ENCODE assay signal across 1 cellular context in genomic region chr2:215713393-215713792, GRCh38.
TF ChIP-seq lines count a peak whose summit lies in the region.

No MANE protein-coding gene starts in this region.

TF ChIP-seq in GM23338, 12 proteins besides CTCF, POLR2A, EP300 and RAD21 (continued from another document):
- TF ChIP-seq, protein P1, sequence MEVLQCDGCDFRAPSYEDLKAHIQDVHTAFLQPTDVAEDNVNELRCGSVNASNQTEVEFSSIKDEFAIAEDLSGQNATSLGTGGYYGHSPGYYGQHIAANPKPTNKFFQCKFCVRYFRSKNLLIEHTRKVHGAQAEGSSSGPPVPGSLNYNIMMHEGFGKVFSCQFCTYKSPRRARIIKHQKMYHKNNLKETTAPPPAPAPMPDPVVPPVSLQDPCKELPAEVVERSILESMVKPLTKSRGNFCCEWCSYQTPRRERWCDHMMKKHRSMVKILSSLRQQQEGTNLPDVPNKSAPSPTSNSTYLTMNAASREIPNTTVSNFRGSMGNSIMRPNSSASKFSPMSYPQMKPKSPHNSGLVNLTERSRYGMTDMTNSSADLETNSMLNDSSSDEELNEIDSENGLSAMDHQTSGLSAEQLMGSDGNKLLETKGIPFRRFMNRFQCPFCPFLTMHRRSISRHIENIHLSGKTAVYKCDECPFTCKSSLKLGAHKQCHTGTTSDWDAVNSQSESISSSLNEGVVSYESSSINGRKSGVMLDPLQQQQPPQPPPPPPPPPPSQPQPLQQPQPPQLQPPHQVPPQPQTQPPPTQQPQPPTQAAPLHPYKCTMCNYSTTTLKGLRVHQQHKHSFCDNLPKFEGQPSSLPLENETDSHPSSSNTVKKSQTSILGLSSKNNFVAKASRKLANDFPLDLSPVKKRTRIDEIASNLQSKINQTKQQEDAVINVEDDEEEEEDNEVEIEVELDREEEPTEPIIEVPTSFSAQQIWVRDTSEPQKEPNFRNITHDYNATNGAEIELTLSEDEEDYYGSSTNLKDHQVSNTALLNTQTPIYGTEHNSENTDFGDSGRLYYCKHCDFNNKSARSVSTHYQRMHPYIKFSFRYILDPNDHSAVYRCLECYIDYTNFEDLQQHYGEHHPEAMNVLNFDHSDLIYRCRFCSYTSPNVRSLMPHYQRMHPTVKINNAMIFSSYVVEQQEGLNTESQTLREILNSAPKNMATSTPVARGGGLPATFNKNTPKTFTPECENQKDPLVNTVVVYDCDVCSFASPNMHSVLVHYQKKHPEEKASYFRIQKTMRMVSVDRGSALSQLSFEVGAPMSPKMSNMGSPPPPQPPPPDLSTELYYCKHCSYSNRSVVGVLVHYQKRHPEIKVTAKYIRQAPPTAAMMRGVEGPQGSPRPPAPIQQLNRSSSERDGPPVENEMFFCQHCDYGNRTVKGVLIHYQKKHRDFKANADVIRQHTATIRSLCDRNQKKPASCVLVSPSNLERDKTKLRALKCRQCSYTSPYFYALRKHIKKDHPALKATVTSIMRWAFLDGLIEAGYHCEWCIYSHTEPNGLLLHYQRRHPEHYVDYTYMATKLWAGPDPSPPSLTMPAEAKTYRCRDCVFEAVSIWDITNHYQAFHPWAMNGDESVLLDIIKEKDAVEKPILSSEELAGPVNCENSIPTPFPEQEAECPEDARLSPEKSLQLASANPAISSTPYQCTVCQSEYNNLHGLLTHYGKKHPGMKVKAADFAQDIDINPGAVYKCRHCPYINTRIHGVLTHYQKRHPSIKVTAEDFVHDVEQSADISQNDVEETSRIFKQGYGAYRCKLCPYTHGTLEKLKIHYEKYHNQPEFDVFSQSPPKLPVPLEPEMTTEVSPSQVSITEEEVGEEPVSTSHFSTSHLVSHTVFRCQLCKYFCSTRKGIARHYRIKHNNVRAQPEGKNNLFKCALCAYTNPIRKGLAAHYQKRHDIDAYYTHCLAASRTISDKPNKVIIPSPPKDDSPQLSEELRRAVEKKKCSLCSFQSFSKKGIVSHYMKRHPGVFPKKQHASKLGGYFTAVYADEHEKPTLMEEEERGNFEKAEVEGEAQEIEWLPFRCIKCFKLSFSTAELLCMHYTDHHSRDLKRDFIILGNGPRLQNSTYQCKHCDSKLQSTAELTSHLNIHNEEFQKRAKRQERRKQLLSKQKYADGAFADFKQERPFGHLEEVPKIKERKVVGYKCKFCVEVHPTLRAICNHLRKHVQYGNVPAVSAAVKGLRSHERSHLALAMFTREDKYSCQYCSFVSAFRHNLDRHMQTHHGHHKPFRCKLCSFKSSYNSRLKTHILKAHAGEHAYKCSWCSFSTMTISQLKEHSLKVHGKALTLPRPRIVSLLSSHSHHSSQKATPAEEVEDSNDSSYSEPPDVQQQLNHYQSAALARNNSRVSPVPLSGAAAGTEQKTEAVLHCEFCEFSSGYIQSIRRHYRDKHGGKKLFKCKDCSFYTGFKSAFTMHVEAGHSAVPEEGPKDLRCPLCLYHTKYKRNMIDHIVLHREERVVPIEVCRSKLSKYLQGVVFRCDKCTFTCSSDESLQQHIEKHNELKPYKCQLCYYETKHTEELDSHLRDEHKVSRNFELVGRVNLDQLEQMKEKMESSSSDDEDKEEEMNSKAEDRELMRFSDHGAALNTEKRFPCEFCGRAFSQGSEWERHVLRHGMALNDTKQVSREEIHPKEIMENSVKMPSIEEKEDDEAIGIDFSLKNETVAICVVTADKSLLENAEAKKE (CRISPR knock-in tag; IDR thresholded peaks at IDR 0.05): no peak
- no peak for TF ChIP-seq EZH2 (IDR thresholded peaks at IDR 0.05; ENCODE audit: low read depth, unreplicated experiment)
- TF ChIP-seq NANOG (IDR thresholded peaks at IDR 0.05; ENCODE audit: borderline replicate concordance): no peak
- TF ChIP-seq EZH2phosphoT487 (IDR thresholded peaks at IDR 0.05; ENCODE audit: unreplicated experiment): no peak
- no peak for TF ChIP-seq JUNB (IDR thresholded peaks at IDR 0.05; ENCODE audit: unreplicated experiment)
- TF ChIP-seq ETS1 (IDR thresholded peaks at IDR 0.05): no peak
